In the genomic region with DNA sequence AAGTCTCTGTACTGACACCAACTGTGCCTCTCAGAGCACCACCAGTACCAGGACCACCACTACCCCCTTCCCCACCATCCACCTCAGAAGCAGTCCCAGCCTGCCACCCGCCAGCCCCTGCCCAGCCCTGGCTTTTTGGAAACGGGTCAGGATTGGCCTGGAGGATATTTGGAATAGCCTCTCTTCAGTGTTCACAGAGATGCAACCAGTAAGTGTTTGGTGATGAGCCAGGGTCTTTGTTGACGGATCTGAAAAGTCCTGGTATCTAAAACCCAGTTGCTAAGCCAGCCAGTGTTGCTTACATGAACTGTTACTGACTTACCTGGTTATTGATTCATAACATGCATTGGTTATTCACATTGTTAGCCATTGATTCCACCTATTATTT, we compare ENCODE assay signal across 8 cellular contexts. TPM values are rescaled to one million over a fixed set of nuclear protein-coding genes. Genes with fewer than 3 reads are reported as not detected.
DNase-seq lines count a peak whose midpoint lies in the region; ATAC-seq and TF ChIP-seq lines count a peak whose summit lies in the region.

No MANE protein-coding gene starts in this region.

- peak overlapping the region; percentile 99; the same call in 1 of the 2 replicates for H3K4me2 ChIP-seq in MM.1S (ENCODE audit: low read depth, low read length)
- peak overlapping the region; percentile 76 for H3K4me2 ChIP-seq in neural cell (ENCODE audit: low read length)

- H3F3A ChIP-seq in MM.1S (ENCODE audit: insufficient read depth, low read length): peaks cover 13% of the 10 kb centered on the region; the same call in 1 of the 2 replicates
- H3F3A ChIP-seq in neural cell (ENCODE audit: insufficient read depth, low read length, poor library complexity, severe bottlenecking): no peaks in the 10 kb centered on the region

- TF ChIP-seq CTCF in CD4-positive, alpha-beta T cell (IDR thresholded peaks at IDR 0.05): no peak
- TF ChIP-seq CTCF in MM.1S (IDR thresholded peaks at IDR 0.05; ENCODE audit: low read length): no peak; the same call in 1 of the 2 replicates
- peak; percentile 23 for TF ChIP-seq CTCF in neural cell (IDR thresholded peaks at IDR 0.05; ENCODE audit: poor library complexity, severe bottlenecking)

- peak; percentile 13 for ATAC-seq in CD4-positive, alpha-beta T cell (ENCODE audit: poor library complexity)
- no peak for ATAC-seq in HG03045 (IDR thresholded peaks at IDR 0.05; ENCODE audit: unreplicated experiment)

- H3K79me2 ChIP-seq in MM.1S (ENCODE audit: low read length) (no peaks in the 10 kb centered on the region), neural cell (replicated peaks; ENCODE audit: insufficient read depth, low read length) (no peaks in the 10 kb centered on the region)

- no peaks in the 10 kb centered on the region for H3K27me3 ChIP-seq in CD4-positive, alpha-beta T cell (ENCODE audit: control insufficient read depth, insufficient read depth, low read length)
- H3K27me3 ChIP-seq in MM.1S (replicated peaks; ENCODE audit: insufficient read depth, low read length): no peaks in the 10 kb centered on the region
- no peaks in the 10 kb centered on the region for H3K27me3 ChIP-seq in ectodermal cell (ENCODE audit: control insufficient read depth, insufficient read depth, low read length, poor library complexity, severe bottlenecking)
- H3K27me3 ChIP-seq in neural cell (ENCODE audit: insufficient read depth, low read depth, low read length): no peaks in the 10 kb centered on the region

- WGBS in ectodermal cell, 2 experiments: 37 to 44% methylated on average over 3 of the region's 3 CpGs

- no peak for TF ChIP-seq EP300 in neural cell (conservative IDR thresholded peaks at IDR 0.05; ENCODE audit: poor library complexity, severe bottlenecking)

- intact Hi-C loops in CD4-positive, alpha-beta T cell (cut with DNase I, micrococcal nuclease): loop anchor here in 1 of 2 experiments (1.0 to 2.0 kb wide), 2 partner anchors 8 to 22 kb away; partner anchors contain the start of gene GABPB2

- no peaks in the 10 kb centered on the region for H3K9me2 ChIP-seq in MM.1S (replicated peaks; ENCODE audit: insufficient read depth, low read length)
- no peaks in the 10 kb centered on the region for H3K9me2 ChIP-seq in neural cell (ENCODE audit: insufficient read depth, low read length)

- no peak for DNase-seq in CD4-positive, alpha-beta T cell
- DNase-seq in MM.1S (no peak), pons (ENCODE audit: low spot score) (no peak), T1000 (lab: John Stamatoyannopoulos, UW) (no peak)
- no peak for DNase-seq in stimulated activated CD4-positive, alpha-beta T cell treated with anti-CD3 and anti-CD28 coated beads, Interleukin-15, amount 100 ng/mL, for 24 hours

- H2AFZ ChIP-seq in MM.1S (ENCODE audit: low read length) (no peak overlapping the region), neural cell (ENCODE audit: low read depth, low read length) (no peak overlapping the region)

- H4K20me1 ChIP-seq in MM.1S (ENCODE audit: insufficient read depth, low read length) (no peaks in the 10 kb centered on the region; the same call in 1 of the 2 replicates), neural cell (ENCODE audit: insufficient read depth) (no peaks in the 10 kb centered on the region)

- CTCF ChIA-PET in CD4-positive, alpha-beta T cell (lab: Charles Lee): interaction anchor here (1.0 to 8.3 kb wide), 6 partner anchors 10 to 51 kb away, joined by 3 to 58 read pairs (median 9); partner anchors contain the start of genes CDC42SE1, GABPB2, MINDY1 and MLLT11

- H3K4me3 Mint-ChIP-seq in CD4-positive, alpha-beta T cell: peak overlapping the region; percentile 93

- no peaks in the 10 kb centered on the region for H3K9me3 ChIP-seq in CD4-positive, alpha-beta T cell (ENCODE audit: control insufficient read depth, low read length)
- H3K9me3 ChIP-seq in MM.1S (replicated peaks; ENCODE audit: insufficient read depth, low read length) (no peaks in the 10 kb centered on the region), ectodermal cell (ENCODE audit: control insufficient read depth, low read length) (no peaks in the 10 kb centered on the region), neural cell (ENCODE audit: low read length) (no peaks in the 10 kb centered on the region)

- H3K4me3 ChIP-seq in MM.1S (ENCODE audit: low read length): no peak overlapping the region
- peak overlapping the region; percentile 93 for H3K4me3 ChIP-seq in ectodermal cell (ENCODE audit: insufficient read depth, low read depth, low read length)
- H3K4me3 ChIP-seq in neural cell (ENCODE audit: low read length): peak overlapping the region; percentile 90

- peaks cover 75% of the 10 kb centered on the region for H3K4me1 Mint-ChIP-seq in CD4-positive, alpha-beta T cell (ENCODE audit: low read depth)

- peaks cover 51% of the 10 kb centered on the region for H3K36me3 Mint-ChIP-seq in CD4-positive, alpha-beta T cell (ENCODE audit: low read depth)

- peak overlapping the region; percentile 90 for H3K27ac Mint-ChIP-seq in CD4-positive, alpha-beta T cell

- H3K4me1 ChIP-seq in MM.1S (ENCODE audit: low read length) (peaks cover 13% of the 10 kb centered on the region; the same call in 1 of the 2 replicates), ectodermal cell (ENCODE audit: control insufficient read depth, insufficient read depth, low read length) (peaks cover 3% of the 10 kb centered on the region)

- POLR2A ChIA-PET in CD4-positive, alpha-beta T cell (lab: Charles Lee): interaction anchor here (1.0 to 6.7 kb wide), 11 partner anchors 10 to 75 kb away, joined by 3 to 144 read pairs (median 7); partner anchors contain the start of genes CDC42SE1, GABPB2, MINDY1 and MLLT11

- TF ChIP-seq RAD21 in neural cell (conservative IDR thresholded peaks at IDR 0.05): no peak

- H3K9ac ChIP-seq in MM.1S (ENCODE audit: low read length) (no peak overlapping the region), neural cell (ENCODE audit: low read length) (peak overlapping the region; percentile 87)

- H3K9me3 Mint-ChIP-seq in CD4-positive, alpha-beta T cell: no peaks in the 10 kb centered on the region

- peak overlapping the region; percentile 73 for H3K27ac ChIP-seq in CD4-positive, alpha-beta T cell (ENCODE audit: low read depth, low read length)
- no peak overlapping the region for H3K27ac ChIP-seq in MM.1S (ENCODE audit: low read length)
- H3K27ac ChIP-seq in ectodermal cell (ENCODE audit: insufficient read depth, low read depth, low read length, poor library complexity, severe bottlenecking): no peak overlapping the region
- H3K27ac ChIP-seq in neural cell (ENCODE audit: low read length): peak overlapping the region; percentile 71

- H3K36me3 ChIP-seq in MM.1S (replicated peaks; ENCODE audit: insufficient read depth, low read length): no peaks in the 10 kb centered on the region
- H3K36me3 ChIP-seq in ectodermal cell (ENCODE audit: control insufficient read depth, insufficient read depth, low read length): peaks cover 7% of the 10 kb centered on the region
- H3K36me3 ChIP-seq in neural cell (ENCODE audit: insufficient read depth, low read length): no peaks in the 10 kb centered on the region

- no peaks in the 10 kb centered on the region for H3K27me3 Mint-ChIP-seq in CD4-positive, alpha-beta T cell

RNA-seq across cellular contexts. Expression of gene C1orf56, which starts 1.1 kb away (rescaled TPM):
- 1 to 10 TPM in 1 of 2 experiments, under 1 TPM in 1; 0.58 to 1.2 TPM for total RNA-seq in CD4-positive, alpha-beta T cell
- polyA plus RNA-seq in ectodermal cell (2013, experiment 1 of 4): 4.4 TPM
- 3.6 TPM for polyA plus RNA-seq in ectodermal cell (2013, experiment 2 of 4)
- 6.6 TPM for polyA plus RNA-seq in ectodermal cell (2013, experiment 3 of 4)
- polyA plus RNA-seq in ectodermal cell (2013, experiment 4 of 4): 6.4 TPM
- polyA plus RNA-seq in neural cell: 0.87 and 1.2 TPM in 2 replicates
- 2.2 and 2.9 TPM in 2 replicates for polyA minus RNA-seq in neural cell

RNA-seq across cellular contexts. Expression of gene CDC42SE1, which starts 10.8 kb away (rescaled TPM):
- 100 to 1,000 TPM; 401 to 404 TPM for total RNA-seq in CD4-positive, alpha-beta T cell
- polyA plus RNA-seq in ectodermal cell (2013, experiment 1 of 4): 59.0 TPM
- 53.6 TPM for polyA plus RNA-seq in ectodermal cell (2013, experiment 2 of 4)
- 50.0 TPM for polyA plus RNA-seq in ectodermal cell (2013, experiment 3 of 4)
- 56.8 TPM for polyA plus RNA-seq in ectodermal cell (2013, experiment 4 of 4)
- polyA plus RNA-seq in neural cell: 102 and 107 TPM in 2 replicates
- polyA minus RNA-seq in neural cell: 61.6 and 63.4 TPM in 2 replicates

RNA-seq across cellular contexts. Expression of gene MLLT11, which starts 11.6 kb away (rescaled TPM):
- 1 to 10 TPM; 2.8 to 2.9 TPM for total RNA-seq in CD4-positive, alpha-beta T cell
- polyA plus RNA-seq in ectodermal cell (2013, experiment 1 of 4): 61.1 TPM
- 53.5 TPM for polyA plus RNA-seq in ectodermal cell (2013, experiment 2 of 4)
- polyA plus RNA-seq in ectodermal cell (2013, experiment 3 of 4): 54.2 TPM
- polyA plus RNA-seq in ectodermal cell (2013, experiment 4 of 4): 62.3 TPM
- polyA plus RNA-seq in neural cell: 131 and 142 TPM in 2 replicates
- polyA minus RNA-seq in neural cell: 79.9 and 88.8 TPM in 2 replicates

RNA-seq across cellular contexts. Expression of gene BNIPL, which starts 12.3 kb away (rescaled TPM):
- under 1 TPM; 0.30 to 0.42 TPM for total RNA-seq in CD4-positive, alpha-beta T cell
- polyA plus RNA-seq in ectodermal cell (2013, experiment 1 of 4): 1.7 TPM
- 0.62 TPM for polyA plus RNA-seq in ectodermal cell (2013, experiment 2 of 4)
- polyA plus RNA-seq in ectodermal cell (2013, experiment 3 of 4): 0.32 TPM
- polyA plus RNA-seq in ectodermal cell (2013, experiment 4 of 4): 0.77 TPM
- polyA plus RNA-seq in neural cell: 0.16 and 0.33 TPM in 2 replicates
- polyA minus RNA-seq in neural cell: 0.23 and 0.24 TPM in 2 replicates

RNA-seq across cellular contexts. Expression of gene GABPB2, which starts 21.9 kb away (rescaled TPM):
- total RNA-seq in CD4-positive, alpha-beta T cell: 10 to 100 TPM; 23.7 to 25.5 TPM
- 5.4 TPM for polyA plus RNA-seq in ectodermal cell (2013, experiment 1 of 4)
- polyA plus RNA-seq in ectodermal cell (2013, experiment 2 of 4): 4.8 TPM
- 3.3 TPM for polyA plus RNA-seq in ectodermal cell (2013, experiment 3 of 4)
- polyA plus RNA-seq in ectodermal cell (2013, experiment 4 of 4): 2.4 TPM
- polyA plus RNA-seq in neural cell: 3.0 and 4.1 TPM in 2 replicates
- 12.2 TPM in 2 replicates for polyA minus RNA-seq in neural cell

Comparison
In these comparisons a context has a peak if more than half of its experiments do, and no peak if none do; other contexts are left out.
1. H3K27ac ChIP-seq: peak in CD4-positive, alpha-beta T cell (single experiment) and neural cell (single experiment); none in MM.1S (single experiment) and ectodermal cell (single experiment).